ENCODE assay signal across 9 cellular contexts in genomic region chr18:54261894-54262293, GRCh38. TPM values are rescaled to one million over a fixed set of nuclear protein-coding genes. Genes with fewer than 3 reads are reported as not detected.
DNase-seq lines count a peak whose midpoint lies in the region; ATAC-seq lines count a peak whose summit lies in the region.
"Had no signal": no experiment of that assay in that cellular context is flagged by ENCODE, and none has a peak within 500 bp of the region (broad histone marks: within the 10 kb centered on the region; RNA-seq: fewer than 3 reads in every experiment).

No MANE protein-coding gene starts in this region.

- DNase-seq in activated CD4-positive, alpha-beta T cell treated with anti-CD3 and anti-CD28 coated beads for 36 hours: peak; percentile 82
- no peak for DNase-seq in activated CD4-positive, alpha-beta T cell treated with anti-CD3 and anti-CD28 coated beads, Interleukin-2, amount 50 U/mL, for 1 hour
- no peak for DNase-seq in activated CD4-positive, alpha-beta memory T cell treated with anti-CD3 and anti-CD28 coated beads, Interleukin-2, amount 10 ng/mL, durations not matched to agents 7 days and 5 days
- DNase-seq in stimulated activated CD8-positive, alpha-beta memory T cell treated with anti-CD3 and anti-CD28 coated beads, Interleukin-4, amount 100 ng/mL, for 48 hours: peak; percentile 68
- DNase-seq in NCI-H510A (lab: John Stamatoyannopoulos, UW): no peak
- DNase-seq in DMS79 (lab: John Stamatoyannopoulos, UW): no peak
- DNase-seq in GDM1 (lab: John Stamatoyannopoulos, UW): no peak

- peak overlapping the region; percentile 90 for H3K27ac Mint-ChIP-seq in activated CD4-positive, alpha-beta T cell treated with anti-CD3 and anti-CD28 coated beads for 36 hours
- peak overlapping the region; percentile 86 for H3K27ac Mint-ChIP-seq in activated CD4-positive, alpha-beta memory T cell treated with anti-CD3 and anti-CD28 coated beads, Interleukin-2, amount 10 ng/mL, durations not matched to agents 7 days and 5 days

- H3K9me3 Mint-ChIP-seq in activated CD4-positive, alpha-beta T cell treated with anti-CD3 and anti-CD28 coated beads for 36 hours (ENCODE audit: low read depth): no peaks in the 10 kb centered on the region
- no peaks in the 10 kb centered on the region for H3K9me3 Mint-ChIP-seq in activated CD4-positive, alpha-beta memory T cell treated with anti-CD3 and anti-CD28 coated beads, Interleukin-2, amount 10 ng/mL, durations not matched to agents 7 days and 5 days

- POLR2A ChIA-PET in activated CD4-positive, alpha-beta T cell treated with anti-CD3 and anti-CD28 coated beads for 36 hours (lab: Charles Lee): interaction anchor here (0.6 kb wide), 1 partner anchor 88 kb away, joined by 3 read pairs; no protein-coding TSS in a partner anchor
- POLR2A ChIA-PET in activated CD4-positive, alpha-beta memory T cell treated with anti-CD3 and anti-CD28 coated beads, Interleukin-2, amount 10 ng/mL, durations not matched to agents 7 days and 5 days (lab: Charles Lee): interaction anchor here (0.6 to 1.6 kb wide), 6 partner anchors 8 to 96 kb away, joined by 3 to 14 read pairs (median 4); partner anchors contain the start of genes C18orf54, MBD2, POLI and STARD6

- CTCF ChIA-PET in activated CD4-positive, alpha-beta T cell treated with anti-CD3 and anti-CD28 coated beads for 36 hours (lab: Charles Lee): no interaction called here
- CTCF ChIA-PET in activated CD4-positive, alpha-beta memory T cell treated with anti-CD3 and anti-CD28 coated beads, Interleukin-2, amount 10 ng/mL, durations not matched to agents 7 days and 5 days (lab: Charles Lee): interaction anchor here (2.2 kb wide), 1 partner anchor 9 kb away, joined by 6 read pairs; no protein-coding TSS in a partner anchor

- no peaks in the 10 kb centered on the region for H3K36me3 Mint-ChIP-seq in activated CD4-positive, alpha-beta T cell treated with anti-CD3 and anti-CD28 coated beads for 36 hours (ENCODE audit: low read depth)
- no peaks in the 10 kb centered on the region for H3K36me3 Mint-ChIP-seq in activated CD4-positive, alpha-beta memory T cell treated with anti-CD3 and anti-CD28 coated beads, Interleukin-2, amount 10 ng/mL, durations not matched to agents 7 days and 5 days (ENCODE audit: low read depth)

- ATAC-seq in activated CD4-positive, alpha-beta T cell treated with anti-CD3 and anti-CD28 coated beads for 36 hours: peak; percentile 71
- ATAC-seq in HG03064 (IDR thresholded peaks at IDR 0.05; ENCODE audit: low read depth, unreplicated experiment): peak; percentile 81
- ATAC-seq: A549 had no signal

- peak overlapping the region; percentile 52 for H3K4me3 Mint-ChIP-seq in activated CD4-positive, alpha-beta T cell treated with anti-CD3 and anti-CD28 coated beads for 36 hours
- H3K4me3 Mint-ChIP-seq in activated CD4-positive, alpha-beta memory T cell treated with anti-CD3 and anti-CD28 coated beads, Interleukin-2, amount 10 ng/mL, durations not matched to agents 7 days and 5 days: no peak overlapping the region

- intact Hi-C loops in activated CD4-positive, alpha-beta T cell treated with anti-CD3 and anti-CD28 coated beads for 36 hours (cut with DNase I, micrococcal nuclease): loop anchor here (1.0 to 10.0 kb wide), 4 partner anchors 15 to 453 kb away; no protein-coding TSS in a partner anchor

- peaks cover 54% of the 10 kb centered on the region for H3K4me1 Mint-ChIP-seq in activated CD4-positive, alpha-beta T cell treated with anti-CD3 and anti-CD28 coated beads for 36 hours
- H3K4me1 Mint-ChIP-seq in activated CD4-positive, alpha-beta memory T cell treated with anti-CD3 and anti-CD28 coated beads, Interleukin-2, amount 10 ng/mL, durations not matched to agents 7 days and 5 days: peaks cover 55% of the 10 kb centered on the region

- no peaks in the 10 kb centered on the region for H3K27me3 Mint-ChIP-seq in activated CD4-positive, alpha-beta T cell treated with anti-CD3 and anti-CD28 coated beads for 36 hours
- H3K27me3 Mint-ChIP-seq in activated CD4-positive, alpha-beta memory T cell treated with anti-CD3 and anti-CD28 coated beads, Interleukin-2, amount 10 ng/mL, durations not matched to agents 7 days and 5 days: no peaks in the 10 kb centered on the region

RNA-seq across cellular contexts. Expression of gene POLI, which starts 7.4 kb away (rescaled TPM):
- total RNA-seq in activated CD4-positive, alpha-beta T cell treated with anti-CD3 and anti-CD28 coated beads for 36 hours: 10 to 100 TPM; 18.7 to 23.9 TPM
- total RNA-seq in activated CD4-positive, alpha-beta memory T cell treated with anti-CD3 and anti-CD28 coated beads, Interleukin-2, amount 10 ng/mL, durations not matched to agents 7 days and 5 days: 10 to 100 TPM; 23.0 to 24.1 TPM

RNA-seq across cellular contexts. Expression of gene MBD2, which starts 37.4 kb away (rescaled TPM):
- total RNA-seq in activated CD4-positive, alpha-beta T cell treated with anti-CD3 and anti-CD28 coated beads for 36 hours: 100 to 1,000 TPM; 134 to 143 TPM
- total RNA-seq in activated CD4-positive, alpha-beta memory T cell treated with anti-CD3 and anti-CD28 coated beads, Interleukin-2, amount 10 ng/mL, durations not matched to agents 7 days and 5 days: 100 to 1,000 TPM; 133 to 134 TPM

Comparison
In these comparisons a context has a peak if more than half of its experiments do, and no peak if none do; other contexts are left out.
1. DNase-seq: peak in activated CD4-positive, alpha-beta T cell treated with anti-CD3 and anti-CD28 coated beads for 36 hours (single experiment) and stimulated activated CD8-positive, alpha-beta memory T cell treated with anti-CD3 and anti-CD28 coated beads, Interleukin-4, amount 100 ng/mL, for 48 hours (single experiment); none in activated CD4-positive, alpha-beta T cell treated with anti-CD3 and anti-CD28 coated beads, Interleukin-2, amount 50 U/mL, for 1 hour (single experiment), activated CD4-positive, alpha-beta memory T cell treated with anti-CD3 and anti-CD28 coated beads, Interleukin-2, amount 10 ng/mL, durations not matched to agents 7 days and 5 days (single experiment), NCI-H510A (single experiment), DMS79 (single experiment) and GDM1 (single experiment).